8 cellular contexts compared by ENCODE assay signal in genomic region chr20:43513298-43514061, GRCh38. TPM values are rescaled to one million over a fixed set of nuclear protein-coding genes. Genes with fewer than 3 reads are reported as not detected.
DNase-seq lines count a peak whose midpoint lies in the region; ATAC-seq, FAIRE-seq and TF ChIP-seq lines count a peak whose summit lies in the region.

No MANE protein-coding gene starts in this region.

- H4K20me1 ChIP-seq in HCT116 (ENCODE audit: insufficient read depth) (no peaks in the 10 kb centered on the region), K562 (replicated peaks; ENCODE audit: control insufficient read depth, insufficient read depth, low read length) (no peaks in the 10 kb centered on the region)

- 61% methylated on average over 19 of the region's 24 CpGs for WGBS in K562 (ENCODE audit: insufficient coverage, low coverage, missing lambda C conversion rate)

- peaks cover 3% of the 10 kb centered on the region for H3K27me3 ChIP-seq in AG04450 (ENCODE audit: control insufficient read depth, insufficient read depth, low read length)
- H3K27me3 ChIP-seq in HCT116 (ENCODE audit: insufficient read depth, low read length) = no peaks in the 10 kb centered on the region
- no peaks in the 10 kb centered on the region for H3K27me3 ChIP-seq in K562 (ENCODE audit: control insufficient read depth in 2 of 2, insufficient read depth in 2 of 2, low read length in 2 of 2)
- peaks cover 3% of the 10 kb centered on the region for H3K27me3 ChIP-seq in mononuclear cell (ENCODE audit: insufficient read depth, low read length)

- TF ChIP-seq POLR2A in HCT116 (IDR thresholded peaks at IDR 0.05; ENCODE audit: borderline replicate concordance, extremely low read depth, insufficient read depth, insufficient read length) (no peak), K562 (conservative IDR thresholded peaks at IDR 0.05) (peak; percentile 58)

- CTCF ChIA-PET in AG04450 (lab: Charles Lee) = no interaction called here
- CTCF ChIA-PET in HCT116 (lab: Charles Lee) = interaction anchor here (1.0 to 1.1 kb wide), 2 partner anchors 17 to 65 kb away, joined by 4 read pairs; no protein-coding TSS in a partner anchor
- CTCF ChIA-PET in K562 (lab: Yijun Ruan, JAX; ENCODE audit: low intra/inter-chr PET ratio) = no interaction called here

- H3K4me1 ChIP-seq in HCT116 (ENCODE audit: control insufficient read depth in 1 of 2, insufficient read depth in 2 of 2, low read length in 2 of 2) (peaks cover 5 to 11% of the 10 kb centered on the region in 2 experiments; a peak in 3 of 4 replicates), K562 (replicated peaks in 1 of 2; ENCODE audit: control insufficient read depth in 2 of 2, insufficient read depth in 2 of 2, low read length in 2 of 2) (peaks cover 23 to 36% of the 10 kb centered on the region in 2 experiments; a peak in 4 of 5 replicates), mononuclear cell (ENCODE audit: insufficient read depth, low read length) (peaks cover 16% of the 10 kb centered on the region)

- peak overlapping the region; percentile 74 for H3K4me2 ChIP-seq in HCT116 (ENCODE audit: low read length)
- peak overlapping the region; percentile 69 for H3K4me2 ChIP-seq in K562 (ENCODE audit: insufficient read depth, low read length)

- H3K27ac ChIP-seq in AG04450 (ENCODE audit: low read depth, low read length) = no peak overlapping the region
- peak overlapping the region; percentile 42 for H3K27ac ChIP-seq in HCT116 (ENCODE audit: low read depth, low read length)
- no peak overlapping the region; the same call in 2 of the 3 replicates for H3K27ac ChIP-seq in K562 (ENCODE audit: extremely low read depth, low read depth, low read length)

- H3K9me1 ChIP-seq in K562 (ENCODE audit: control insufficient read depth, insufficient read depth, low read length) = no peaks in the 10 kb centered on the region

- DNase-seq in AG04450 (ENCODE audit: low read depth, low spot score) (no peak), HCT116 (ENCODE audit: low read depth, low spot score) (no peak), K562 (ENCODE audit: extremely low read depth in 1 of 4, low spot score in 3 of 4) (no peak), DMS79 treated with DMSO at 0.1 percent for 48 hours (lab: John Stamatoyannopoulos, UW) (no peak), NCI-H510A treated with DMSO at 0.1 percent for 48 hours (lab: John Stamatoyannopoulos, UW) (no peak), NCI-H1930 (lab: John Stamatoyannopoulos, UW) (no peak), NCI-H1105 (lab: John Stamatoyannopoulos, UW) (no peak)

- H3K79me2 ChIP-seq in HCT116 (ENCODE audit: insufficient read depth, low read length) (no peaks in the 10 kb centered on the region), K562 (ENCODE audit: control insufficient read depth, insufficient read depth, low read length) (peaks cover 22% of the 10 kb centered on the region; the same call in 2 of the 3 replicates)

- BruUV-seq in HCT116 (replicated peaks; lab: Mats Ljungman, UMichigan) (TSS peak; percentile 69), K562 (replicated peaks; lab: Mats Ljungman, UMichigan) (no TSS peak)

- RAD21 ChIA-PET in HCT116 (lab: Charles Lee; ENCODE audit: low non-redundant PET in 1 of 2, low total read pairs in 2 of 2, uncharacterized antibody in 2 of 2, unreplicated experiment in 2 of 2) = no interaction called here

- no peak for FAIRE-seq in K562 (lab: Jason Lieb, UNC)

- H3K9me3 ChIP-seq in AG04450 (ENCODE audit: control insufficient read depth, insufficient read depth, low read length) (peaks cover 8% of the 10 kb centered on the region; the same call in 1 of the 2 replicates), HCT116 (ENCODE audit: control insufficient read depth in 1 of 2, insufficient read depth in 1 of 2, low read depth in 1 of 2, low read length in 2 of 2) (no peaks in the 10 kb centered on the region), K562 (replicated peaks; ENCODE audit: control insufficient read depth, insufficient read depth, low read depth, low read length) (no peaks in the 10 kb centered on the region), mononuclear cell (ENCODE audit: low read depth, low read length) (no peaks in the 10 kb centered on the region)

- no peaks in the 10 kb centered on the region for H3K9me2 ChIP-seq in HCT116 (ENCODE audit: insufficient read depth)

- peak; percentile 4; the same call in 1 of the 2 replicates for ATAC-seq in HCT116
- ATAC-seq in K562 = no peak

- H3K36me3 ChIP-seq in HCT116 (ENCODE audit: control insufficient read depth in 1 of 2, insufficient read depth in 2 of 2, low read length in 2 of 2) = no peaks in the 10 kb centered on the region
- H3K36me3 ChIP-seq in K562 (ENCODE audit: control insufficient read depth, insufficient read depth, low read length) = peaks cover 7% of the 10 kb centered on the region; the same call in 1 of the 3 replicates

- no peak for TF ChIP-seq CTCF in AG04450 (IDR thresholded peaks at IDR 0.05; ENCODE audit: low read depth, low read length)
- no peak for TF ChIP-seq CTCF in HCT116 (IDR thresholded peaks at IDR 0.05 in 2 of 3, conservative IDR thresholded peaks at IDR 0.05 in 1 of 3; ENCODE audit: borderline replicate concordance in 1 of 3, insufficient read depth in 1 of 3, low read depth in 2 of 3, low read length in 2 of 3)
- TF ChIP-seq CTCF in K562 (IDR thresholded peaks at IDR 0.05 in 2 of 3, conservative IDR thresholded peaks at IDR 0.05 in 1 of 3; ENCODE audit: insufficient read depth in 2 of 3, low read depth in 1 of 3, low read length in 3 of 3) = no peak

- TF ChIP-seq EP300 in K562 (IDR thresholded peaks at IDR 0.05; ENCODE audit: low read length) = no peak

- H3K4me3 ChIP-seq in AG04450 (ENCODE audit: low read depth, low read length) (peak overlapping the region; percentile 62), HCT116 (replicated peaks in 1 of 2; ENCODE audit: low read depth in 1 of 2, low read length in 2 of 2) (peak overlapping the region; percentile 53 to 63), K562 (peak overlapping the region; percentile 33), mononuclear cell (ENCODE audit: low read length) (peak overlapping the region; percentile 54)

- intact Hi-C loops in HCT116 (cut with micrococcal nuclease) = loop anchor here (2.0 kb wide), 2 partner anchors 57 to 77 kb away; partner anchors contain the start of genes IFT52 and SRSF6
- intact Hi-C loops in K562 (cut with micrococcal nuclease) = no loop called here

- no peak overlapping the region for H2AFZ ChIP-seq in HCT116 (ENCODE audit: low read depth, low read length, poor library complexity, severe bottlenecking)
- H2AFZ ChIP-seq in K562 (ENCODE audit: low read depth, low read length) = peak overlapping the region; percentile 60

- POLR2A ChIA-PET in AG04450 (lab: Yijun Ruan, JAX) = interaction anchor here (0.6 to 3.0 kb wide), 3 partner anchors 47 to 224 kb away, joined by 6 to 31 read pairs (median 9); partner anchors contain the start of gene SRSF6
- POLR2A ChIA-PET in HCT116 (lab: Charles Lee) = interaction anchor here (2.9 kb wide), 1 partner anchor 56 kb away, joined by 22 read pairs; the partner anchor contains the start of gene SRSF6
- POLR2A ChIA-PET in K562 (lab: Yijun Ruan, JAX) = interaction anchor here (1.4 to 4.5 kb wide), 2 partner anchors 14 to 56 kb away, joined by 3 to 19 read pairs; partner anchors contain the start of gene SRSF6

- no peak for TF ChIP-seq RAD21 in HCT116 (IDR thresholded peaks at IDR 0.05; ENCODE audit: low read depth)
- no peak for TF ChIP-seq RAD21 in K562 (CRISPR knock-in tag; conservative IDR thresholded peaks at IDR 0.05 in 1 of 2, IDR thresholded peaks at IDR 0.05 in 1 of 2)

- in situ Hi-C loops in K562 (cut with MboI) = no loop called here

- H3K9ac ChIP-seq in HCT116 (ENCODE audit: low read length) (peak overlapping the region; percentile 61), K562 (ENCODE audit: insufficient read depth in 1 of 2, low read depth in 2 of 2, low read length in 2 of 2) (peak overlapping the region; percentile 32 to 88; a peak in 3 of 4 replicates)

RNA-seq across cellular contexts. Expression of gene L3MBTL1, which starts 6.0 kb away (rescaled TPM):
- polyA plus RNA-seq in AG04450 (2011; rRNA removed) (3.0 and 3.3 TPM in 2 replicates), K562 (2011; rRNA removed) (10.0 and 18.3 TPM in 2 replicates), K562 (2014; fragmentation: Illumina TruSeq; extraction: Trizol) (4.1 and 4.4 TPM in 2 replicates), K562 (2014; fragmentation: Nextera tagmentation; extraction: Ambion mirVana) (1 to 10 TPM in 1 of 2 experiments, under 1 TPM in 1; 0.77 to 1.1 TPM), K562 (2014; rRNA removed) (7.7 and 7.9 TPM in 2 replicates)
- 6.0 and 6.6 TPM in 2 replicates for polyA minus RNA-seq in AG04450 (2011; rRNA and poly(A)+ RNA removed)
- total RNA-seq in HCT116 (2021; ENCODE audit: unreplicated experiment) (21.6 TPM), K562 (2014; rRNA removed) (5.5 and 6.2 TPM in 2 replicates), K562 (2014; rRNA removed; fragmentation: Illumina TruSeq; extraction: Trizol) (3.4 and 4.1 TPM in 2 replicates), K562 (2015; rRNA removed; fragmentation: Illumina TruSeq; extraction: Trizol) (3.2 and 3.4 TPM in 2 replicates), K562 (2021) (6.1 and 9.4 TPM in 2 replicates), mononuclear cell (8.0 TPM)
- 5.6 and 7.1 TPM in 2 replicates for polyA plus RNA-seq in HCT116 (2012)
- total RNA-seq in K562 (2011; cell fraction: chromatin; rRNA removed; ENCODE audit: low replicate concordance) = 96.6 and 129 TPM in 2 replicates
- total RNA-seq in K562 (2011; cell fraction: nucleolus; rRNA removed) = 68.4 and 71.2 TPM in 2 replicates
- 92.8 and 140 TPM in 2 replicates for total RNA-seq in K562 (2011; cell fraction: nucleoplasm; rRNA removed)
- 4.0 and 5.7 TPM in 2 replicates for polyA plus RNA-seq in K562 (2011; cell fraction: cytosol; rRNA removed)
- polyA plus RNA-seq in K562 (2011; cell fraction: nucleus; rRNA removed) = 87.5 and 104 TPM in 2 replicates
- polyA plus RNA-seq in K562 (2012) = 4.0 and 8.9 TPM in 2 replicates
- 13.1 and 17.4 TPM in 2 replicates for polyA minus RNA-seq in K562 (2011; rRNA and poly(A)+ RNA removed)
- 2.8 and 3.2 TPM in 2 replicates for polyA minus RNA-seq in K562 (2011; cell fraction: cytosol; rRNA and poly(A)+ RNA removed)
- polyA minus RNA-seq in K562 (2011; cell fraction: nucleus; rRNA and poly(A)+ RNA removed) = 28.9 and 38.0 TPM in 2 replicates

RNA-seq across cellular contexts. Expression of gene SGK2, which starts 45.3 kb away (rescaled TPM):
- polyA plus RNA-seq in AG04450 (2011; rRNA removed) (0.12 and 0.16 TPM in 2 replicates), K562 (2011; rRNA removed) (0.24 and 0.88 TPM in 2 replicates), K562 (2014; fragmentation: Illumina TruSeq; extraction: Trizol) (0.15 TPM in 1 of 2 replicates, not detected in the other), K562 (2014; fragmentation: Nextera tagmentation; extraction: Ambion mirVana) (not detected), K562 (2014; rRNA removed) (0.21 and 0.57 TPM in 2 replicates)
- polyA minus RNA-seq in AG04450 (2011; rRNA and poly(A)+ RNA removed) = 0.32 TPM in 1 of 2 replicates, not detected in the other
- total RNA-seq in HCT116 (2021; ENCODE audit: unreplicated experiment) (2.3 TPM), K562 (2014; rRNA removed) (0.14 and 0.16 TPM in 2 replicates), K562 (2014; rRNA removed; fragmentation: Illumina TruSeq; extraction: Trizol) (0.07 and 0.13 TPM in 2 replicates), K562 (2015; rRNA removed; fragmentation: Illumina TruSeq; extraction: Trizol) (0.11 and 0.15 TPM in 2 replicates), K562 (2021) (0.20 and 0.31 TPM in 2 replicates), mononuclear cell (0.10 TPM)
- 2.2 TPM in 2 replicates for polyA plus RNA-seq in HCT116 (2012)
- 4.3 and 4.4 TPM in 2 replicates for total RNA-seq in K562 (2011; cell fraction: chromatin; rRNA removed; ENCODE audit: low replicate concordance)
- 0.83 and 2.8 TPM in 2 replicates for total RNA-seq in K562 (2011; cell fraction: nucleolus; rRNA removed)
- 4.0 and 6.9 TPM in 2 replicates for total RNA-seq in K562 (2011; cell fraction: nucleoplasm; rRNA removed)
- 0.07 and 0.09 TPM in 2 replicates for polyA plus RNA-seq in K562 (2011; cell fraction: cytosol; rRNA removed)
- 2.7 and 3.1 TPM in 2 replicates for polyA plus RNA-seq in K562 (2011; cell fraction: nucleus; rRNA removed)
- 0.10 and 0.62 TPM in 2 replicates for polyA plus RNA-seq in K562 (2012)
- polyA minus RNA-seq in K562 (2011; rRNA and poly(A)+ RNA removed) = 0.53 and 1.7 TPM in 2 replicates
- not detected in 2 replicates for polyA minus RNA-seq in K562 (2011; cell fraction: cytosol; rRNA and poly(A)+ RNA removed)
- polyA minus RNA-seq in K562 (2011; cell fraction: nucleus; rRNA and poly(A)+ RNA removed) = 0.54 and 1.1 TPM in 2 replicates

RNA-seq across cellular contexts. Expression of gene SRSF6, which starts 55.8 kb away (rescaled TPM):
- 146 and 177 TPM in 2 replicates for polyA plus RNA-seq in AG04450 (2011; rRNA removed)
- 95.0 and 105 TPM in 2 replicates for polyA minus RNA-seq in AG04450 (2011; rRNA and poly(A)+ RNA removed)
- total RNA-seq in HCT116 (2021; ENCODE audit: unreplicated experiment) = 242 TPM
- polyA plus RNA-seq in HCT116 (2012) = 106 and 122 TPM in 2 replicates
- total RNA-seq in K562 (2011; cell fraction: chromatin; rRNA removed; ENCODE audit: low replicate concordance) = 123 and 206 TPM in 2 replicates
- total RNA-seq in K562 (2011; cell fraction: nucleolus; rRNA removed) = 65.5 and 74.5 TPM in 2 replicates
- 119 and 180 TPM in 2 replicates for total RNA-seq in K562 (2011; cell fraction: nucleoplasm; rRNA removed)
- 52.4 and 55.6 TPM in 2 replicates for total RNA-seq in K562 (2014; rRNA removed)
- total RNA-seq in K562 (2014; rRNA removed; fragmentation: Illumina TruSeq; extraction: Trizol) = 73.1 and 81.5 TPM in 2 replicates
- 78.8 and 80.4 TPM in 2 replicates for total RNA-seq in K562 (2015; rRNA removed; fragmentation: Illumina TruSeq; extraction: Trizol)
- 140 and 141 TPM in 2 replicates for total RNA-seq in K562 (2021)
- 86.1 and 138 TPM in 2 replicates for polyA plus RNA-seq in K562 (2011; rRNA removed)
- polyA plus RNA-seq in K562 (2011; cell fraction: cytosol; rRNA removed) = 37.4 and 44.4 TPM in 2 replicates
- polyA plus RNA-seq in K562 (2011; cell fraction: nucleus; rRNA removed) = 287 and 290 TPM in 2 replicates
- 89.0 and 99.0 TPM in 2 replicates for polyA plus RNA-seq in K562 (2012)
- polyA plus RNA-seq in K562 (2014; fragmentation: Illumina TruSeq; extraction: Trizol) = 101 and 117 TPM in 2 replicates
- 100 to 1,000 TPM; 148 to 165 TPM for polyA plus RNA-seq in K562 (2014; fragmentation: Nextera tagmentation; extraction: Ambion mirVana)
- 86.5 and 91.3 TPM in 2 replicates for polyA plus RNA-seq in K562 (2014; rRNA removed)
- 119 and 177 TPM in 2 replicates for polyA minus RNA-seq in K562 (2011; rRNA and poly(A)+ RNA removed)
- 45.1 and 79.8 TPM in 2 replicates for polyA minus RNA-seq in K562 (2011; cell fraction: cytosol; rRNA and poly(A)+ RNA removed)
- 56.4 and 90.7 TPM in 2 replicates for polyA minus RNA-seq in K562 (2011; cell fraction: nucleus; rRNA and poly(A)+ RNA removed)
- 124 TPM for total RNA-seq in mononuclear cell
